In genomic region chr6:117441824-117442264, GRCh38 we compare ENCODE assay signal across 1 cellular context.
TF ChIP-seq lines count a peak whose summit lies in the region.

No MANE protein-coding gene starts in this region.

TF ChIP-seq in HepG2, 621 proteins besides CTCF, POLR2A, EP300 and RAD21 (continued from another document and continues in another):
- peak; percentile 65; the same call in 1 of the 2 replicates for TF ChIP-seq HNF1A (IDR thresholded peaks at IDR 0.05; ENCODE audit: low read depth)
- peak; percentile 72; the same call in 1 of the 2 replicates for TF ChIP-seq HNF1A (CRISPR knock-in tag; IDR thresholded peaks at IDR 0.05; ENCODE audit: borderline replicate concordance)
- peak; percentile 41; the same call in 1 of the 2 replicates for TF ChIP-seq ZBTB7B (CRISPR knock-in tag; IDR thresholded peaks at IDR 0.05)
- peak; percentile 91 for TF ChIP-seq KAT8 (CRISPR knock-in tag; IDR thresholded peaks at IDR 0.05)
- TF ChIP-seq HMGXB4 (CRISPR knock-in tag; IDR thresholded peaks at IDR 0.05; ENCODE audit: borderline replicate concordance in 1 of 2, low read depth in 1 of 2) = peak in 1 of 2 experiments; percentile 25; a peak in 1 of 4 replicates
- no peak for TF ChIP-seq ZBTB8A (CRISPR knock-in tag; IDR thresholded peaks at IDR 0.05; ENCODE audit: borderline replicate concordance, low read depth)
- TF ChIP-seq ZNF792 (CRISPR knock-in tag; IDR thresholded peaks at IDR 0.05) = peak; percentile 81; the same call in 1 of the 2 replicates
- no peak for TF ChIP-seq CHCHD3 (CRISPR knock-in tag; IDR thresholded peaks at IDR 0.05)
- peak; percentile 60; the same call in 1 of the 2 replicates for TF ChIP-seq GATAD1 (CRISPR knock-in tag; IDR thresholded peaks at IDR 0.05)
- TF ChIP-seq AKNA (CRISPR knock-in tag; IDR thresholded peaks at IDR 0.05; ENCODE audit: borderline replicate concordance) = no peak
- TF ChIP-seq KLF11 (CRISPR knock-in tag; IDR thresholded peaks at IDR 0.05) = 0 out of 2 replicates have a peak, but pooled peaks have one; percentile 69
- TF ChIP-seq REPIN1 (CRISPR knock-in tag; IDR thresholded peaks at IDR 0.05; ENCODE audit: borderline replicate concordance, low read depth) = peak; percentile 78
- peak; percentile 64; the same call in 1 of the 2 replicates for TF ChIP-seq ZNF703 (CRISPR knock-in tag; IDR thresholded peaks at IDR 0.05; ENCODE audit: borderline replicate concordance)
- TF ChIP-seq ZSCAN5A (CRISPR knock-in tag; IDR thresholded peaks at IDR 0.05; ENCODE audit: borderline replicate concordance) = peak; percentile 99; the same call in 1 of the 2 replicates
- TF ChIP-seq FOXJ3 (CRISPR knock-in tag; IDR thresholded peaks at IDR 0.05; ENCODE audit: borderline replicate concordance) = peak; percentile 98
- no peak for TF ChIP-seq ZBTB20 (CRISPR knock-in tag; IDR thresholded peaks at IDR 0.05; ENCODE audit: borderline replicate concordance, low read depth)
- peak; percentile 82 for TF ChIP-seq THAP11 (CRISPR knock-in tag; IDR thresholded peaks at IDR 0.05)
- no peak for TF ChIP-seq ZNF431 (CRISPR knock-in tag; IDR thresholded peaks at IDR 0.05; ENCODE audit: borderline replicate concordance, low read depth)
- no peak for TF ChIP-seq ZNF709 (CRISPR knock-in tag; IDR thresholded peaks at IDR 0.05)
- no peak for TF ChIP-seq MNT (IDR thresholded peaks at IDR 0.05)
- TF ChIP-seq ZNF639 (CRISPR knock-in tag; conservative IDR thresholded peaks at IDR 0.05) = no peak
- TF ChIP-seq MEIS2 (CRISPR knock-in tag; IDR thresholded peaks at IDR 0.05) = no peak
- TF ChIP-seq PCBP2 (optimal IDR thresholded peaks at IDR 0.05; ENCODE audit: low read depth, low read length, poor library complexity, severe bottlenecking) = no peak
- no peak for TF ChIP-seq NKX3-1 (CRISPR knock-in tag; IDR thresholded peaks at IDR 0.05)
- peak; percentile 95 for TF ChIP-seq ZNF331 (CRISPR knock-in tag; IDR thresholded peaks at IDR 0.05)
- peak; percentile 93 for TF ChIP-seq TCF7 (IDR thresholded peaks at IDR 0.05; ENCODE audit: low read depth)
- TF ChIP-seq USF2 (IDR thresholded peaks at IDR 0.05; ENCODE audit: low read depth, low read length) = no peak
- TF ChIP-seq USF2 (CRISPR knock-in tag; IDR thresholded peaks at IDR 0.05; ENCODE audit: borderline replicate concordance) = no peak
- 0 out of 2 replicates have a peak, but pooled peaks have one; percentile 29 for TF ChIP-seq MED13 (CRISPR knock-in tag; IDR thresholded peaks at IDR 0.05)
- TF ChIP-seq HNF4A (CRISPR knock-in tag; IDR thresholded peaks at IDR 0.05) = peak; percentile 79
- TF ChIP-seq ZBTB25 (CRISPR knock-in tag; IDR thresholded peaks at IDR 0.05) = peak; percentile 93
- TF ChIP-seq PRDM10 (CRISPR knock-in tag; IDR thresholded peaks at IDR 0.05; ENCODE audit: low read depth) = 0 out of 2 replicates have a peak, but pooled peaks have one; percentile 18
- peak; percentile 70 for TF ChIP-seq PHF5A (CRISPR knock-in tag; IDR thresholded peaks at IDR 0.05; ENCODE audit: low read depth, unreplicated experiment)
